ENCODE assay signal across 8 cellular contexts in genomic region chr20:36950432-36951197, GRCh38. TPM values are rescaled to one million over a fixed set of nuclear protein-coding genes. Genes with fewer than 3 reads are reported as not detected.
DNase-seq lines count a peak whose midpoint lies in the region; ATAC-seq and TF ChIP-seq lines count a peak whose summit lies in the region.

No MANE protein-coding gene starts in this region.

- peak in 5 of 7 experiments; percentile 24 to 63 (median 51) for DNase-seq in CD8-positive, alpha-beta T cell
- DNase-seq in RWPE1 (ENCODE audit: low spot score) (peak; percentile 77), breast epithelium (ENCODE audit: low spot score in 2 of 2) (no peak), iris pigment epithelial cell (ENCODE audit: low read depth) (peak; percentile 29), NCI-H1436 treated with DMSO at 0.1 percent for 48 hours (lab: John Stamatoyannopoulos, UW) (no peak), islet precursor cell (no peak)
- DNase-seq in stimulated activated CD8-positive, alpha-beta memory T cell treated with anti-CD3 and anti-CD28 coated beads, Interleukin-7, amount 100 ng/mL, for 4 hours (ENCODE audit: low read depth in 2 of 2), result peak; percentile 28 to 33

- peak overlapping the region; percentile 96 for H3K4me3 Mint-ChIP-seq in CD8-positive, alpha-beta T cell

- TF ChIP-seq POLR2A in breast epithelium (IDR thresholded peaks at IDR 0.05), result no peak

- peaks cover 38% of the 10 kb centered on the region for H3K36me3 Mint-ChIP-seq in CD8-positive, alpha-beta T cell

- no peaks in the 10 kb centered on the region for H3K27me3 ChIP-seq in CD8-positive, alpha-beta T cell (ENCODE audit: insufficient read depth, low read length)
- H3K27me3 ChIP-seq in breast epithelium, result no peaks in the 10 kb centered on the region

- H3K9me3 Mint-ChIP-seq in CD8-positive, alpha-beta T cell, result no peaks in the 10 kb centered on the region

- H3K36me3 ChIP-seq in CD8-positive, alpha-beta T cell (ENCODE audit: insufficient read depth, low read length), result no peaks in the 10 kb centered on the region
- no peaks in the 10 kb centered on the region for H3K36me3 ChIP-seq in breast epithelium

- no peaks in the 10 kb centered on the region for H3K9me3 ChIP-seq in CD8-positive, alpha-beta T cell (ENCODE audit: low read length)
- H3K9me3 ChIP-seq in breast epithelium, result no peaks in the 10 kb centered on the region

- peaks cover 44% of the 10 kb centered on the region for H3K4me1 ChIP-seq in CD8-positive, alpha-beta T cell (ENCODE audit: insufficient read depth, low read length)
- no peaks in the 10 kb centered on the region for H3K4me1 ChIP-seq in breast epithelium

- peak overlapping the region; percentile 95 for H3K4me3 ChIP-seq in CD8-positive, alpha-beta T cell (ENCODE audit: low read depth, low read length)
- peak overlapping the region; percentile 87 to 98 (median 97) for H3K4me3 ChIP-seq in breast epithelium

- peak overlapping the region; percentile 96 for H3K27ac Mint-ChIP-seq in CD8-positive, alpha-beta T cell

- CTCF ChIA-PET in CD8-positive, alpha-beta T cell (lab: Charles Lee), result interaction anchor here (1.0 to 1.9 kb wide), 3 partner anchors 24 to 131 kb away, joined by 3 to 10 read pairs (median 4); no protein-coding TSS in a partner anchor
- CTCF ChIA-PET in RWPE1 (lab: Yijun Ruan, JAX), result interaction anchor here (0.6 to 0.8 kb wide), 3 partner anchors 32 to 59 kb away, joined by 3 read pairs; no protein-coding TSS in a partner anchor

- H3K4me1 Mint-ChIP-seq in CD8-positive, alpha-beta T cell (ENCODE audit: low read depth), result peaks cover 48% of the 10 kb centered on the region

- peak overlapping the region; percentile 80 for H3K27ac ChIP-seq in CD8-positive, alpha-beta T cell (ENCODE audit: low read depth, low read length)
- H3K27ac ChIP-seq in RWPE1, result peak overlapping the region; percentile 80
- peak overlapping the region; percentile 89 to 90 for H3K27ac ChIP-seq in breast epithelium

- peak; percentile 1 for ATAC-seq in CD8-positive, alpha-beta T cell
- ATAC-seq in GM21619 (IDR thresholded peaks at IDR 0.05; ENCODE audit: unreplicated experiment), result peak; percentile 2

- H3K27me3 Mint-ChIP-seq in CD8-positive, alpha-beta T cell (ENCODE audit: low read depth), result no peaks in the 10 kb centered on the region

- no peak for TF ChIP-seq CTCF in CD8-positive, alpha-beta T cell (IDR thresholded peaks at IDR 0.05)
- TF ChIP-seq CTCF in RWPE1 (conservative IDR thresholded peaks at IDR 0.05; ENCODE audit: low read depth) (no peak), breast epithelium (IDR thresholded peaks at IDR 0.05) (peak in 1 of 3 donors; percentile 19)

- intact Hi-C loops in CD8-positive, alpha-beta T cell (cut with DNase I, micrococcal nuclease), result loop anchor here (1.0 to 2.0 kb wide), 4 partner anchors 19 to 58 kb away; no protein-coding TSS in a partner anchor
- intact Hi-C loops in breast epithelium (cut with DNase I; ENCODE audit: low total_unique reads), result no loop called here

- POLR2A ChIA-PET in CD8-positive, alpha-beta T cell (lab: Charles Lee), result interaction anchor here (0.6 to 1.0 kb wide), 2 partner anchors 31 to 78 kb away, joined by 3 read pairs; no protein-coding TSS in a partner anchor
- POLR2A ChIA-PET in RWPE1 (lab: Yijun Ruan, JAX; ENCODE audit: low non-redundant PET), result no interaction called here

RNA-seq across cellular contexts. Expression of gene SAMHD1, which starts 0.9 kb away (rescaled TPM):
- total RNA-seq in CD8-positive, alpha-beta T cell, result 10 to 100 TPM; 74.6 to 78.2 TPM
- 100 to 1,000 TPM; 146 to 380 (median 311) TPM for total RNA-seq in breast epithelium

Comparison
In these comparisons a context has a peak if more than half of its experiments do, and no peak if none do; other contexts are left out.
1. DNase-seq: peak in CD8-positive, alpha-beta T cell (5 of 7), RWPE1 (single experiment), iris pigment epithelial cell (single experiment) and stimulated activated CD8-positive, alpha-beta memory T cell treated with anti-CD3 and anti-CD28 coated beads, Interleukin-7, amount 100 ng/mL, for 4 hours (2 of 2); none in breast epithelium (0 of 2), NCI-H1436 treated with DMSO at 0.1 percent for 48 hours (single experiment) and islet precursor cell (single experiment).
2. Peak in every context shown above with its lines, with median percentiles within 50 percentile points of each other: H3K27ac ChIP-seq.